8 cellular contexts compared by ENCODE assay signal in the genomic region with DNA sequence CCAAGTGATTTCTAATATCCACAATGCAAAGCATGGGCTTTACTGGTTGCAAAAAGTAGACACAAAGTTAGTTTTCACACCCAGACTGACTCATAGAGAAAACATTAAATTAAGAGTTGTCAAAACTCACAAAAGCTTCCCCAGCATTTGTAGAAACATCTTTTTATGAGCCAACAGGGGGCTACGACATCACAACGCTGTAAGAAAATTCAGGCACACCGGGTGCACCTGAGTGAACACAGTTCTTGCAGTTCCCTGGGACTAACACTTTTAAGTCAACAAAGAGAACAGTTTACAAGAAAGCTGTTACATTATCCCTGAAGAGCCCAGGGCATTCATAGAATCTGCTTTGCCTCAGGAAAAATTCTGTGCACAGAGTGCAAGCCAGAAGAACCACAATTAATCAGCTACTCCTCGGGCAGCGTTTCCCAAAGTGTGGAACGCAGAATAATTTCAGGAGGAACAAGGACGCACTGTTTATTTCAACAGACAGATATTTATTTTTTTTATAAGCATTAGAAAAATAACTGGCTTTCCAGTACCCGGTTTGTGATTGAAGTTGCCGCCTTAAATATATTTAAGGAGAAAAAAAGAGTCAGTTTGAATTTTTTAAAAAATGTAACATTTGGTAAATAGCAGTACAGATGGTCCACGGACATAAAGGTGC. TPM values are rescaled to one million over a fixed set of nuclear protein-coding genes. Genes with fewer than 3 reads are reported as not detected.
DNase-seq lines count a peak whose midpoint lies in the region; ATAC-seq and TF ChIP-seq lines count a peak whose summit lies in the region.

No MANE protein-coding gene starts in this region.

- H3K4me1 ChIP-seq in OCI-LY1 (ENCODE audit: insufficient read depth, low read length, severe bottlenecking) (peaks cover 43% of the 10 kb centered on the region), duodenal mucosa (ENCODE audit: control insufficient read depth in 1 of 2, insufficient read depth in 2 of 2, low read length in 2 of 2) (peaks cover 42 to 43% of the 10 kb centered on the region in 2 donors)

- H3K27me3 ChIP-seq in OCI-LY1 (ENCODE audit: insufficient read depth, low read length) (no peaks in the 10 kb centered on the region), duodenal mucosa (ENCODE audit: control insufficient read depth in 1 of 2, insufficient read depth in 2 of 2, low read length in 2 of 2) (no peaks in the 10 kb centered on the region)

- H3K9me3 ChIP-seq in OCI-LY1 (ENCODE audit: low read length) (no peaks in the 10 kb centered on the region), duodenal mucosa (ENCODE audit: control insufficient read depth in 1 of 2, low read length in 2 of 2) (no peaks in the 10 kb centered on the region)

- H3K36me3 ChIP-seq in OCI-LY1 (ENCODE audit: insufficient read depth, low read length) (no peaks in the 10 kb centered on the region), duodenal mucosa (ENCODE audit: control insufficient read depth in 1 of 2, insufficient read depth in 2 of 2, low read length in 2 of 2) (no peaks in the 10 kb centered on the region)

- H3K4me3 ChIP-seq in OCI-LY1 (ENCODE audit: low read depth, low read length, poor library complexity, severe bottlenecking) (peak overlapping the region; percentile 96), duodenal mucosa (ENCODE audit: low read depth in 1 of 2, low read length in 2 of 2) (peak overlapping the region; percentile 80 to 90)

- H3K9ac ChIP-seq in OCI-LY1 (ENCODE audit: low read length) (peak overlapping the region; percentile 94), duodenal mucosa (ENCODE audit: low read depth in 1 of 2, low read length in 2 of 2) (peak overlapping the region; percentile 61 to 83)

- peaks cover 43 to 57% (median 48%) of the 10 kb centered on the region in 3 donors for H3K4me1 Mint-ChIP-seq in naive B cell

- H3F3A ChIP-seq in OCI-LY1 (ENCODE audit: insufficient read depth, low read length), result no peaks in the 10 kb centered on the region

- peaks cover 2% of the 10 kb centered on the region; the same call in 1 of the 2 replicates for H4K20me1 ChIP-seq in OCI-LY1 (ENCODE audit: insufficient read depth, low read length)

- H3K27ac Mint-ChIP-seq in naive B cell, result peak overlapping the region in 5 of 6 donors; percentile 66 to 93 (median 84)

- H3K9me3 Mint-ChIP-seq in naive B cell, result no peaks in the 10 kb centered on the region

- no peaks in the 10 kb centered on the region for H3K9me2 ChIP-seq in OCI-LY1 (ENCODE audit: low read depth, low read length)

- H3K27ac ChIP-seq in OCI-LY1 (ENCODE audit: low read depth, low read length, poor library complexity, severe bottlenecking), result peak overlapping the region; percentile 1
- no peak overlapping the region for H3K27ac ChIP-seq in duodenal mucosa (ENCODE audit: low read depth, low read length)

- peak; percentile 43 for DNase-seq in NCI-H2171 treated with DMSO at 0.1 percent for 48 hours (lab: John Stamatoyannopoulos, UW)
- DNase-seq in NCI-H2171 (lab: John Stamatoyannopoulos, UW), result no peak
- no peak for DNase-seq in naive B cell
- DNase-seq in cerebellar nuclear complex (lab: John Stamatoyannopoulos, UW), result no peak

- no peaks in the 10 kb centered on the region for H3K36me3 Mint-ChIP-seq in naive B cell

- peak overlapping the region; percentile 97 for H3K4me2 ChIP-seq in OCI-LY1 (ENCODE audit: low read length)

- H3K27me3 Mint-ChIP-seq in naive B cell, result no peaks in the 10 kb centered on the region

- ATAC-seq in naive B cell (ENCODE audit: low read depth in 2 of 2) (no peak), GM19023 (IDR thresholded peaks at IDR 0.05; ENCODE audit: unreplicated experiment) (no peak), GM19463 (IDR thresholded peaks at IDR 0.05; ENCODE audit: unreplicated experiment) (no peak)

- no peak overlapping the region for H2AFZ ChIP-seq in OCI-LY1 (ENCODE audit: low read length)

- H3K79me2 ChIP-seq in OCI-LY1 (ENCODE audit: insufficient read depth, low read length), result peaks cover 57% of the 10 kb centered on the region

- peak overlapping the region; percentile 83 to 98 (median 92) for H3K4me3 Mint-ChIP-seq in naive B cell

- TF ChIP-seq CTCF in OCI-LY1 (IDR thresholded peaks at IDR 0.05; ENCODE audit: low read length), result peak; percentile 20; the same call in 1 of the 2 replicates

RNA-seq across cellular contexts. Expression of a gene that starts 1.2 kb away (rescaled TPM):
- polyA plus RNA-seq in naive B cell (ENCODE audit: low read depth in 6 of 6), result 10 to 100 TPM; 13.8 to 39.3 (median 27.3) TPM

RNA-seq across cellular contexts. Expression of a gene that starts 29.6 kb away (rescaled TPM):
- 100 to 1,000 TPM; 273 to 368 (median 312) TPM for polyA plus RNA-seq in naive B cell (ENCODE audit: low read depth in 6 of 6)

RNA-seq across cellular contexts. Expression of a gene that starts 59.5 kb away (rescaled TPM):
- not detected for polyA plus RNA-seq in naive B cell (ENCODE audit: low read depth in 6 of 6)
